Comparison of ENCODE assay signal across 21 cellular contexts in the genomic region with DNA sequence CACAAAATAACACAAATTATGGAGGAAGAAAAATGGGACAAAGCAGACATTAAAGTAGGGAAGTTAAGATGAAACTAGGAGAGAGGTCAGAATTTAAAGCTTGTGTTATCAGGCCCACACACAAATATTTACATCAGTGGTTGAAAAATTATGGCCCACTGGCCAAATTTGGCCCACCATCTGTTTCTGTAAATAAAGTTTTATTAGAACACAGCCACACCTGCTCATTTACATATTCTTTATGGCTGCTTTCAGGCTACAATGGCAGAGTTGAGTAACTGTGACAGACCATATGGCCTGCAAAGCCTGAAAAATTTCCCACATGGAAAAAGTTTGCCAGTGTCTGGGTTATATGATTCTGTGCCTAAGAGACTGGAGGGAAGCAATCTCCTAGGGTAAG. TPM values are rescaled to one million over a fixed set of nuclear protein-coding genes. Genes with fewer than 3 reads are reported as not detected.
DNase-seq lines count a peak whose midpoint lies in the region; ATAC-seq, FAIRE-seq and TF ChIP-seq lines count a peak whose summit lies in the region.
"Had no signal": no experiment of that assay in that cellular context is flagged by ENCODE, and none has a peak within 500 bp of the region (broad histone marks: within the 10 kb centered on the region; RNA-seq: fewer than 3 reads in every experiment).

No MANE protein-coding gene starts in this region.

- CTCF ChIA-PET in HepG2 (lab: Yijun Ruan, JAX; ENCODE audit: low intra/inter-chr PET ratio, low total read pairs) = no interaction called here
- CTCF ChIA-PET in PC-9 (lab: Charles Lee) = no interaction called here

- TF ChIP-seq POLR2A in HepG2 (IDR thresholded peaks at IDR 0.05; ENCODE audit: insufficient read depth in 1 of 2, low read depth in 2 of 2, low read length in 2 of 2) = no peak
- TF ChIP-seq POLR2A in right lobe of liver (IDR thresholded peaks at IDR 0.05) = no peak

- no peak for TF ChIP-seq RAD21 in HepG2 (CRISPR knock-in tag; IDR thresholded peaks at IDR 0.05)

- TF ChIP-seq EP300 in HepG2 (IDR thresholded peaks at IDR 0.05; ENCODE audit: low read depth in 2 of 2, low read length in 2 of 2) (no peak), HepG2 (CRISPR knock-in tag; IDR thresholded peaks at IDR 0.05; ENCODE audit: borderline replicate concordance) (no peak)

- POLR2A ChIA-PET in HepG2 (lab: Yijun Ruan, JAX) = interaction anchor here (12.5 kb wide), 1 partner anchor 28 kb away, joined by 271 read pairs; no protein-coding TSS in a partner anchor
- POLR2A ChIA-PET in PC-9 (lab: Charles Lee; ENCODE audit: unreplicated experiment) = no interaction called here

- TF ChIP-seq CTCF in HepG2 (CRISPR knock-in tag; IDR thresholded peaks at IDR 0.05) (no peak), right lobe of liver (IDR thresholded peaks at IDR 0.05) (no peak), PC-9 (conservative IDR thresholded peaks at IDR 0.05) (no peak), hepatocyte (IDR thresholded peaks at IDR 0.05; ENCODE audit: poor library complexity) (no peak)

- H3K9me2 ChIP-seq in PC-9 (ENCODE audit: insufficient read depth) (no peaks in the 10 kb centered on the region), hepatocyte (replicated peaks; ENCODE audit: insufficient read depth) (no peaks in the 10 kb centered on the region)

- no peak for FAIRE-seq in HepG2 (lab: Jason Lieb, UNC)
- FAIRE-seq: A204.1 had no signal

- no peaks in the 10 kb centered on the region for H3K27me3 ChIP-seq in HepG2 (ENCODE audit: control insufficient read depth in 1 of 2, insufficient read depth in 2 of 2, low read length in 2 of 2)
- no peaks in the 10 kb centered on the region for H3K27me3 ChIP-seq in right lobe of liver
- no peaks in the 10 kb centered on the region for H3K27me3 ChIP-seq in PC-9 (ENCODE audit: insufficient read depth, low read depth)
- no peaks in the 10 kb centered on the region for H3K27me3 ChIP-seq in hepatocyte
- no peaks in the 10 kb centered on the region for H3K27me3 ChIP-seq in aorta (ENCODE audit: control insufficient read depth in 1 of 2, insufficient read depth in 2 of 2, low read length in 1 of 2)
- H3K27me3 ChIP-seq: BLaER1 had no signal

- H3K9ac ChIP-seq in HepG2 (ENCODE audit: insufficient read depth, low read depth, low read length) = no peak overlapping the region
- H3K9ac ChIP-seq: BLaER1 had no signal

- H3F3A ChIP-seq in PC-9 (ENCODE audit: insufficient read depth, low read depth) = peaks cover 6% of the 10 kb centered on the region; the same call in 1 of the 2 replicates

- H4K20me1 ChIP-seq in HepG2 (ENCODE audit: insufficient read depth, low read length) (no peaks in the 10 kb centered on the region), PC-9 (ENCODE audit: insufficient read depth) (no peaks in the 10 kb centered on the region), hepatocyte (ENCODE audit: insufficient read depth, poor library complexity, severe bottlenecking) (no peaks in the 10 kb centered on the region)
- H4K20me1 ChIP-seq: BLaER1 had no signal

- H3K4me1 ChIP-seq in HepG2 (ENCODE audit: insufficient read depth, low read length) (peaks cover 100% of the 10 kb centered on the region), right lobe of liver (peaks cover 0 to 81% (median 37%) of the 10 kb centered on the region in 4 donors), PC-9 (replicated peaks; ENCODE audit: insufficient read depth) (peaks cover 38% of the 10 kb centered on the region), hepatocyte (ENCODE audit: insufficient read depth) (peaks cover 60% of the 10 kb centered on the region), aorta (ENCODE audit: control insufficient read depth in 1 of 2, insufficient read depth in 2 of 2, low read length in 2 of 2) (no peaks in the 10 kb centered on the region)
- H3K4me1 ChIP-seq: BLaER1 had no signal

- H3K4me2 ChIP-seq in HepG2 (ENCODE audit: low read depth, low read length) (no peak overlapping the region), PC-9 (no peak overlapping the region), hepatocyte (no peak overlapping the region)
- H3K4me2 ChIP-seq: BLaER1 had no signal

- H2AFZ ChIP-seq in HepG2 (ENCODE audit: low read length) = no peak overlapping the region
- H2AFZ ChIP-seq in PC-9 = no peak overlapping the region
- no peak overlapping the region for H2AFZ ChIP-seq in hepatocyte

- H3K36me3 ChIP-seq in HepG2 (replicated peaks in 1 of 2; ENCODE audit: control insufficient read depth in 1 of 2, insufficient read depth in 2 of 2, low read length in 2 of 2) (peaks cover 3 to 28% of the 10 kb centered on the region in 2 experiments), right lobe of liver (no peaks in the 10 kb centered on the region), PC-9 (ENCODE audit: low read depth) (no peaks in the 10 kb centered on the region), hepatocyte (replicated peaks; ENCODE audit: insufficient read depth, low read depth) (no peaks in the 10 kb centered on the region), aorta (ENCODE audit: control insufficient read depth in 1 of 2, insufficient read depth in 2 of 2, low read length in 1 of 2) (peaks cover 0 to 2% of the 10 kb centered on the region in 2 donors)
- H3K36me3 ChIP-seq: BLaER1 had no signal

- no peak for ATAC-seq in HepG2
- no peak for ATAC-seq in right lobe of liver
- ATAC-seq in aorta (ENCODE audit: low FRiP score) = no peak
- no peak for ATAC-seq in activated CD4-positive, CD25-positive, alpha-beta regulatory T cell treated with anti-CD3 and anti-CD28 coated beads, Interleukin-2, amount 50 U/mL, for 24 hours

- H3K79me2 ChIP-seq in HepG2 (ENCODE audit: insufficient read depth, low read length) (peaks cover 61% of the 10 kb centered on the region), PC-9 (ENCODE audit: low read depth) (peaks cover 3% of the 10 kb centered on the region; the same call in 1 of the 2 replicates), hepatocyte (peaks cover 36% of the 10 kb centered on the region)

- H3K27ac ChIP-seq in HepG2 (ENCODE audit: extremely low read length, insufficient read depth, low read length) = peak overlapping the region; percentile 93
- H3K27ac ChIP-seq in right lobe of liver = peak overlapping the region in 1 of 3 donors; percentile 92
- peak overlapping the region; percentile 11 for H3K27ac ChIP-seq in PC-9
- H3K27ac ChIP-seq in hepatocyte = peak overlapping the region; percentile 65
- no peak overlapping the region for H3K27ac ChIP-seq in aorta (ENCODE audit: low read depth in 1 of 2, low read length in 2 of 2)
- H3K27ac ChIP-seq: BLaER1, SK-N-MC had no signal

- H3K4me3 ChIP-seq in HepG2 (replicated peaks in 1 of 3; ENCODE audit: insufficient read depth in 1 of 3, low read depth in 2 of 3, low read length in 3 of 3) (no peak overlapping the region), right lobe of liver (no peak overlapping the region), PC-9 (no peak overlapping the region), hepatocyte (no peak overlapping the region), aorta (ENCODE audit: low read length in 2 of 2) (no peak overlapping the region)
- H3K4me3 ChIP-seq: BLaER1, SK-N-MC had no signal

- intact Hi-C loops in HepG2 (cut with micrococcal nuclease; ENCODE audit: unreplicated experiment) = no loop called here
- intact Hi-C loops in right lobe of liver (cut with DNase I) = no loop called here
- intact Hi-C loops in PC-9 (cut with micrococcal nuclease; ENCODE audit: unreplicated experiment) = no loop called here
- intact Hi-C loops in aorta (cut with DNase I) = loop anchor here in 1 of 2 donors (10.0 kb wide), 2 partner anchors 123 to 607 kb away; no protein-coding TSS in a partner anchor
- intact Hi-C loops in posterior cingulate gyrus (cut with DNase I) = loop anchor here (5.0 kb wide), 1 partner anchor 324 kb away; no protein-coding TSS in a partner anchor

- H3K9me3 ChIP-seq in HepG2 (ENCODE audit: low read length) (no peaks in the 10 kb centered on the region; the same call in 1 of the 2 replicates), right lobe of liver (no peaks in the 10 kb centered on the region), PC-9 (ENCODE audit: insufficient read depth, low read depth) (no peaks in the 10 kb centered on the region), hepatocyte (ENCODE audit: low read depth) (no peaks in the 10 kb centered on the region), aorta (ENCODE audit: control insufficient read depth, low read length) (peaks cover 1% of the 10 kb centered on the region)
- H3K9me3 ChIP-seq: BLaER1 had no signal

- in situ Hi-C loops in HepG2 (cut with HindIII; ENCODE audit: extremely low pct_ligation_motif_present, low pct_unique_long_range_greater_than_20kb) = no loop called here

- no peak for DNase-seq in HepG2 (ENCODE audit: low spot score)
- DNase-seq in right lobe of liver = no peak
- DNase-seq in PC-9 = no peak
- no peak for DNase-seq in hepatocyte (ENCODE audit: low spot score)
- no peak for DNase-seq in aorta
- DNase-seq in posterior cingulate gyrus = no peak
- no peak for DNase-seq in central memory CD4-positive, alpha-beta T cell
- DNase-seq: Calu3; CD4-positive, alpha-beta memory T cell; KBM-7; MV-4-11; NCI-H1417; NCI-H187; NCI-H446 treated with DMSO at 0.1 percent for 48 hours; NCI-H748 treated with DMSO at 0.1 percent for 48 hours; NK-92 treated with Interleukin-12 subunit alpha and Interleukin-12 subunit beta, amount 100 ng/mL, for 24 hours; SHP77 had no signal

- BruUV-seq in HepG2 (replicated peaks; lab: Mats Ljungman, UMichigan) (no TSS peak), PC-9 (replicated peaks; lab: Mats Ljungman, UMichigan) (no TSS peak)

RNA-seq across cellular contexts. Expression of a gene that starts 49.0 kb away (rescaled TPM):
- total RNA-seq in HepG2 (2016; rRNA removed; fragmentation: Illumina TruSeq; extraction: Trizol) = 14.4 and 17.5 TPM in 2 replicates
- total RNA-seq in HepG2 (2016; cell fraction: cytosol; rRNA removed; fragmentation: Illumina TruSeq; extraction: Trizol; ENCODE audit: low read depth) = 5.9 and 6.8 TPM in 2 replicates
- 11.7 and 17.5 TPM in 2 replicates for total RNA-seq in HepG2 (2016; cell fraction: insoluble cytoplasmic fraction; rRNA removed; fragmentation: Illumina TruSeq; extraction: Trizol)
- 9.8 and 11.5 TPM in 2 replicates for total RNA-seq in HepG2 (2016; cell fraction: membrane; rRNA removed; fragmentation: Illumina TruSeq; extraction: Trizol)
- 33.2 and 38.2 TPM in 2 replicates for total RNA-seq in HepG2 (2016; cell fraction: nucleus; rRNA removed; fragmentation: Illumina TruSeq; extraction: Trizol)
- polyA plus RNA-seq in HepG2 (2011; rRNA removed) = 11.8 and 17.3 TPM in 2 replicates
- polyA plus RNA-seq in HepG2 (2011; cell fraction: cytosol; rRNA removed) = 15.4 and 19.5 TPM in 2 replicates
- polyA plus RNA-seq in HepG2 (2011; cell fraction: nucleus; rRNA removed) = 54.1 and 61.7 TPM in 2 replicates
- polyA plus RNA-seq in HepG2 (2012) = 25.2 and 36.8 TPM in 2 replicates
- 2.0 and 2.2 TPM in 2 replicates for polyA plus RNA-seq in HepG2 (2016; cell fraction: cytosol; fragmentation: Illumina TruSeq; extraction: Trizol; ENCODE audit: low read depth)
- polyA plus RNA-seq in HepG2 (2016; cell fraction: insoluble cytoplasmic fraction; fragmentation: Illumina TruSeq; extraction: Trizol; ENCODE audit: low read depth) = 12.7 and 15.3 TPM in 2 replicates
- 5.3 and 6.1 TPM in 2 replicates for polyA plus RNA-seq in HepG2 (2016; cell fraction: membrane; fragmentation: Illumina TruSeq; extraction: Trizol; ENCODE audit: low read depth)
- polyA plus RNA-seq in HepG2 (2016; cell fraction: nucleus; fragmentation: Illumina TruSeq; extraction: Trizol; ENCODE audit: insufficient read depth, low read depth) = 42.3 and 52.5 TPM in 2 replicates
- polyA minus RNA-seq in HepG2 (2011; rRNA and poly(A)+ RNA removed; ENCODE audit: low replicate concordance) = 1.4 and 75.8 TPM in 2 replicates
- 30.2 and 44.5 TPM in 2 replicates for polyA minus RNA-seq in HepG2 (2011; cell fraction: cytosol; rRNA and poly(A)+ RNA removed)
- polyA minus RNA-seq in HepG2 (2011; cell fraction: nucleus; rRNA and poly(A)+ RNA removed) = 77.3 and 90.4 TPM in 2 replicates
- total RNA-seq in right lobe of liver = 10 to 100 TPM; 11.7 to 27.6 (median 16.3) TPM
- 13.5 and 16.3 TPM in 2 replicates for total RNA-seq in PC-9 (2021)
- total RNA-seq in hepatocyte = 14.0 and 14.8 TPM in 2 replicates
- polyA plus RNA-seq in hepatocyte = 13.1 and 14.3 TPM in 2 replicates
- total RNA-seq in aorta = 1 to 10 TPM; 6.0 to 9.4 TPM
- polyA plus RNA-seq in aorta = 1 to 10 TPM; 1.5 to 2.6 TPM

Comparison
In these comparisons a context has a peak if more than half of its experiments do, and no peak if none do; other contexts are left out.
1. H3K27ac ChIP-seq: peak in HepG2 (single experiment), PC-9 (single experiment) and hepatocyte (single experiment); none in aorta (0 of 2).